ENCODE assay signal across 2 cellular contexts in genomic region chr5:14171091-14171490, GRCh38.
TF ChIP-seq lines count a peak whose summit lies in the region.

No MANE protein-coding gene starts in this region.

TF ChIP-seq in GM23338, 12 proteins besides CTCF, POLR2A, EP300 and RAD21:
- TF ChIP-seq CREB1 (CRISPR knock-in tag; IDR thresholded peaks at IDR 0.05; ENCODE audit: low read depth), result no peak
- no peak for TF ChIP-seq ZNF114 (CRISPR knock-in tag; IDR thresholded peaks at IDR 0.05)
- no peak for TF ChIP-seq EZH2phosphoT487 (IDR thresholded peaks at IDR 0.05; ENCODE audit: unreplicated experiment)
- TF ChIP-seq, protein P1, sequence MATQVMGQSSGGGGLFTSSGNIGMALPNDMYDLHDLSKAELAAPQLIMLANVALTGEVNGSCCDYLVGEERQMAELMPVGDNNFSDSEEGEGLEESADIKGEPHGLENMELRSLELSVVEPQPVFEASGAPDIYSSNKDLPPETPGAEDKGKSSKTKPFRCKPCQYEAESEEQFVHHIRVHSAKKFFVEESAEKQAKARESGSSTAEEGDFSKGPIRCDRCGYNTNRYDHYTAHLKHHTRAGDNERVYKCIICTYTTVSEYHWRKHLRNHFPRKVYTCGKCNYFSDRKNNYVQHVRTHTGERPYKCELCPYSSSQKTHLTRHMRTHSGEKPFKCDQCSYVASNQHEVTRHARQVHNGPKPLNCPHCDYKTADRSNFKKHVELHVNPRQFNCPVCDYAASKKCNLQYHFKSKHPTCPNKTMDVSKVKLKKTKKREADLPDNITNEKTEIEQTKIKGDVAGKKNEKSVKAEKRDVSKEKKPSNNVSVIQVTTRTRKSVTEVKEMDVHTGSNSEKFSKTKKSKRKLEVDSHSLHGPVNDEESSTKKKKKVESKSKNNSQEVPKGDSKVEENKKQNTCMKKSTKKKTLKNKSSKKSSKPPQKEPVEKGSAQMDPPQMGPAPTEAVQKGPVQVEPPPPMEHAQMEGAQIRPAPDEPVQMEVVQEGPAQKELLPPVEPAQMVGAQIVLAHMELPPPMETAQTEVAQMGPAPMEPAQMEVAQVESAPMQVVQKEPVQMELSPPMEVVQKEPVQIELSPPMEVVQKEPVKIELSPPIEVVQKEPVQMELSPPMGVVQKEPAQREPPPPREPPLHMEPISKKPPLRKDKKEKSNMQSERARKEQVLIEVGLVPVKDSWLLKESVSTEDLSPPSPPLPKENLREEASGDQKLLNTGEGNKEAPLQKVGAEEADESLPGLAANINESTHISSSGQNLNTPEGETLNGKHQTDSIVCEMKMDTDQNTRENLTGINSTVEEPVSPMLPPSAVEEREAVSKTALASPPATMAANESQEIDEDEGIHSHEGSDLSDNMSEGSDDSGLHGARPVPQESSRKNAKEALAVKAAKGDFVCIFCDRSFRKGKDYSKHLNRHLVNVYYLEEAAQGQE (IDR thresholded peaks at IDR 0.05; ENCODE audit: unreplicated experiment), result no peak
- TF ChIP-seq, protein P2, sequence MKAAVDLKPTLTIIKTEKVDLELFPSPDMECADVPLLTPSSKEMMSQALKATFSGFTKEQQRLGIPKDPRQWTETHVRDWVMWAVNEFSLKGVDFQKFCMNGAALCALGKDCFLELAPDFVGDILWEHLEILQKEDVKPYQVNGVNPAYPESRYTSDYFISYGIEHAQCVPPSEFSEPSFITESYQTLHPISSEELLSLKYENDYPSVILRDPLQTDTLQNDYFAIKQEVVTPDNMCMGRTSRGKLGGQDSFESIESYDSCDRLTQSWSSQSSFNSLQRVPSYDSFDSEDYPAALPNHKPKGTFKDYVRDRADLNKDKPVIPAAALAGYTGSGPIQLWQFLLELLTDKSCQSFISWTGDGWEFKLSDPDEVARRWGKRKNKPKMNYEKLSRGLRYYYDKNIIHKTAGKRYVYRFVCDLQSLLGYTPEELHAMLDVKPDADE (IDR thresholded peaks at IDR 0.05), result no peak
- no peak for TF ChIP-seq ZNF462 (CRISPR knock-in tag; IDR thresholded peaks at IDR 0.05)
- no peak for TF ChIP-seq EZH2 (IDR thresholded peaks at IDR 0.05; ENCODE audit: low read depth, unreplicated experiment)
- no peak for TF ChIP-seq ZNF331 (CRISPR knock-in tag; IDR thresholded peaks at IDR 0.05; ENCODE audit: low read depth)
- TF ChIP-seq STAT1 (IDR thresholded peaks at IDR 0.05; ENCODE audit: unreplicated experiment), result no peak
- no peak for TF ChIP-seq JUNB (IDR thresholded peaks at IDR 0.05; ENCODE audit: unreplicated experiment)
- TF ChIP-seq POLR2AphosphoS5 (IDR thresholded peaks at IDR 0.05; ENCODE audit: low read depth), result no peak
- TF ChIP-seq NANOG (IDR thresholded peaks at IDR 0.05; ENCODE audit: borderline replicate concordance), result no peak
TF ChIP-seq in GM23338: peak in this region for 0.

TF ChIP-seq in GM12878, 131 proteins besides CTCF, POLR2A, EP300 and RAD21:
- no peak for TF ChIP-seq TCF7 (IDR thresholded peaks at IDR 0.05; ENCODE audit: borderline replicate concordance)
- no peak for TF ChIP-seq CHD2 (IDR thresholded peaks at IDR 0.05; ENCODE audit: borderline replicate concordance, low read depth, low read length)
- TF ChIP-seq TARDBP (IDR thresholded peaks at IDR 0.05; ENCODE audit: borderline replicate concordance), result no peak
- no peak for TF ChIP-seq POU2F2 (IDR thresholded peaks at IDR 0.05; ENCODE audit: borderline replicate concordance, low read depth, low read length)
- TF ChIP-seq ESRRA (IDR thresholded peaks at IDR 0.05; ENCODE audit: low read length), result no peak
- TF ChIP-seq CREM (IDR thresholded peaks at IDR 0.05; ENCODE audit: low read depth), result no peak
- TF ChIP-seq BMI1 (IDR thresholded peaks at IDR 0.05; ENCODE audit: borderline replicate concordance), result no peak
- TF ChIP-seq DPF2 (IDR thresholded peaks at IDR 0.05), result no peak
- no peak for TF ChIP-seq CHD4 (IDR thresholded peaks at IDR 0.05)
- TF ChIP-seq BRCA1 (IDR thresholded peaks at IDR 0.05; ENCODE audit: low read depth, low read length), result no peak
- no peak for TF ChIP-seq NRF1 (conservative IDR thresholded peaks at IDR 0.05; ENCODE audit: low read depth, low read length)
- no peak for TF ChIP-seq MTA2 (IDR thresholded peaks at IDR 0.05; ENCODE audit: low read depth)
- TF ChIP-seq, protein P3, sequence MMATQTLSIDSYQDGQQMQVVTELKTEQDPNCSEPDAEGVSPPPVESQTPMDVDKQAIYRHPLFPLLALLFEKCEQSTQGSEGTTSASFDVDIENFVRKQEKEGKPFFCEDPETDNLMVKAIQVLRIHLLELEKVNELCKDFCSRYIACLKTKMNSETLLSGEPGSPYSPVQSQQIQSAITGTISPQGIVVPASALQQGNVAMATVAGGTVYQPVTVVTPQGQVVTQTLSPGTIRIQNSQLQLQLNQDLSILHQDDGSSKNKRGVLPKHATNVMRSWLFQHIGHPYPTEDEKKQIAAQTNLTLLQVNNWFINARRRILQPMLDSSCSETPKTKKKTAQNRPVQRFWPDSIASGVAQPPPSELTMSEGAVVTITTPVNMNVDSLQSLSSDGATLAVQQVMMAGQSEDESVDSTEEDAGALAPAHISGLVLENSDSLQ (IDR thresholded peaks at IDR 0.05), result no peak
- no peak for TF ChIP-seq SRF (IDR thresholded peaks at IDR 0.05; ENCODE audit: low read depth in 2 of 2, low read length in 2 of 2)
- TF ChIP-seq, protein P4, sequence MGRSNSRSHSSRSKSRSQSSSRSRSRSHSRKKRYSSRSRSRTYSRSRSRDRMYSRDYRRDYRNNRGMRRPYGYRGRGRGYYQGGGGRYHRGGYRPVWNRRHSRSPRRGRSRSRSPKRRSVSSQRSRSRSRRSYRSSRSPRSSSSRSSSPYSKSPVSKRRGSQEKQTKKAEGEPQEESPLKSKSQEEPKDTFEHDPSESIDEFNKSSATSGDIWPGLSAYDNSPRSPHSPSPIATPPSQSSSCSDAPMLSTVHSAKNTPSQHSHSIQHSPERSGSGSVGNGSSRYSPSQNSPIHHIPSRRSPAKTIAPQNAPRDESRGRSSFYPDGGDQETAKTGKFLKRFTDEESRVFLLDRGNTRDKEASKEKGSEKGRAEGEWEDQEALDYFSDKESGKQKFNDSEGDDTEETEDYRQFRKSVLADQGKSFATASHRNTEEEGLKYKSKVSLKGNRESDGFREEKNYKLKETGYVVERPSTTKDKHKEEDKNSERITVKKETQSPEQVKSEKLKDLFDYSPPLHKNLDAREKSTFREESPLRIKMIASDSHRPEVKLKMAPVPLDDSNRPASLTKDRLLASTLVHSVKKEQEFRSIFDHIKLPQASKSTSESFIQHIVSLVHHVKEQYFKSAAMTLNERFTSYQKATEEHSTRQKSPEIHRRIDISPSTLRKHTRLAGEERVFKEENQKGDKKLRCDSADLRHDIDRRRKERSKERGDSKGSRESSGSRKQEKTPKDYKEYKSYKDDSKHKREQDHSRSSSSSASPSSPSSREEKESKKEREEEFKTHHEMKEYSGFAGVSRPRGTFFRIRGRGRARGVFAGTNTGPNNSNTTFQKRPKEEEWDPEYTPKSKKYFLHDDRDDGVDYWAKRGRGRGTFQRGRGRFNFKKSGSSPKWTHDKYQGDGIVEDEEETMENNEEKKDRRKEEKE (IDR thresholded peaks at IDR 0.05), result no peak
- no peak for TF ChIP-seq YY1 (IDR thresholded peaks at IDR 0.05; ENCODE audit: low read depth, low read length)
- TF ChIP-seq HDAC2 (IDR thresholded peaks at IDR 0.05), result no peak
- TF ChIP-seq ZNF217 (IDR thresholded peaks at IDR 0.05), result no peak
- TF ChIP-seq WRNIP1 (IDR thresholded peaks at IDR 0.05; ENCODE audit: borderline replicate concordance, low read depth, low read length), result no peak
- TF ChIP-seq MEF2B (IDR thresholded peaks at IDR 0.05; ENCODE audit: partially characterized antibody, poor library complexity, severe bottlenecking), result no peak
